Comparison of ENCODE assay signal across 26 cellular contexts in genomic region chr2:211800001-211800400, GRCh38.
"Had no signal": no experiment of that assay in that cellular context is flagged by ENCODE, and none has a peak within 500 bp of the region (broad histone marks: within the 10 kb centered on the region; RNA-seq: fewer than 3 reads in every experiment).

No MANE protein-coding gene starts in this region.

- H3K9me3 Mint-ChIP-seq: memory B cell; nephron progenitor cell; stimulated activated naive CD8-positive, alpha-beta T cell treated with anti-CD3 and anti-CD28 coated beads, Interleukin-15, amount 100 ng/mL, for 72 hours; type B pancreatic cell had no signal

- H3K4me3 ChIP-seq: gastrocnemius medialis, heart left ventricle, lower lobe of right lung, mucosa of descending colon, ovary, right atrium auricular region, smooth muscle cell, testis, tibial artery had no signal

- H3K4me3 Mint-ChIP-seq: immature natural killer cell; memory B cell; naive B cell; nephron progenitor cell; stimulated activated naive CD8-positive, alpha-beta T cell treated with anti-CD3 and anti-CD28 coated beads, Interleukin-15, amount 100 ng/mL, for 72 hours; type B pancreatic cell had no signal

- H3K4me1 Mint-ChIP-seq: immature natural killer cell; memory B cell; naive B cell; nephron progenitor cell; stimulated activated naive CD8-positive, alpha-beta T cell treated with anti-CD3 and anti-CD28 coated beads, Interleukin-15, amount 100 ng/mL, for 72 hours had no signal

- ATAC-seq: gastrocnemius medialis; heart left ventricle; left ventricle myocardium superior; lower lobe of right lung; mucosa of descending colon; sciatic nerve; stimulated activated naive CD8-positive, alpha-beta T cell treated with anti-CD3 and anti-CD28 coated beads, Interleukin-15, amount 100 ng/mL, for 72 hours had no signal

- H3K9me3 ChIP-seq: gastrocnemius medialis, heart left ventricle, lower lobe of right lung, mucosa of descending colon, ovary, right atrium auricular region, testis, tibial artery had no signal

- H3K27me3 ChIP-seq: gastrocnemius medialis, heart left ventricle, ovary, right atrium auricular region, testis, tibial artery had no signal

- H3K36me3 ChIP-seq: gastrocnemius medialis, heart left ventricle, lower lobe of right lung, ovary, right atrium auricular region, tibial artery had no signal

- H3K4me2 ChIP-seq: smooth muscle cell had no signal

- DNase-seq: cerebellar nuclear complex; cortex of kidney; effector CD4-positive, alpha-beta T cell; gastrocnemius medialis; heart left ventricle; immature natural killer cell; left ventricle myocardium superior; lower lobe of right lung; mucosa of descending colon; naive B cell; nephron progenitor cell; occipital lobe; ovary; stimulated activated CD4-positive, alpha-beta T cell treated with anti-CD3 and anti-CD28 coated beads, Interleukin-12 subunit alpha, Interleukin-12 subunit beta, amount 100 ng/mL, for 4 hours; stimulated activated CD4-positive, alpha-beta T cell treated with anti-CD3 and anti-CD28 coated beads, Interleukin-1b, Interleukin-23, amount 100 ng/mL, for 48 hours; stimulated activated CD4-positive, alpha-beta T cell treated with anti-CD3 and anti-CD28 coated beads, Interleukin-4, amount 100 ng/mL, for 1 hour; stimulated activated CD8-positive, alpha-beta memory T cell treated with anti-CD3 and anti-CD28 coated beads, Interleukin-4, amount 100 ng/mL, for 48 hours; stimulated activated naive CD4-positive, alpha-beta T cell; stimulated activated naive CD8-positive, alpha-beta T cell treated with anti-CD3 and anti-CD28 coated beads, Interleukin-15, amount 100 ng/mL, for 72 hours; testis; tibial artery had no signal

- H3K27ac ChIP-seq: gastrocnemius medialis, heart left ventricle, lower lobe of right lung, ovary, right atrium auricular region, testis, tibial artery had no signal

- H3K36me3 Mint-ChIP-seq: immature natural killer cell, memory B cell, naive B cell, type B pancreatic cell had no signal

- H3K4me1 ChIP-seq: gastrocnemius medialis, heart left ventricle, lower lobe of right lung, right atrium auricular region, testis, tibial artery had no signal

- H3K27me3 Mint-ChIP-seq: memory B cell; naive B cell; stimulated activated naive CD8-positive, alpha-beta T cell treated with anti-CD3 and anti-CD28 coated beads, Interleukin-15, amount 100 ng/mL, for 72 hours had no signal

- H3K27ac Mint-ChIP-seq: immature natural killer cell; memory B cell; nephron progenitor cell; stimulated activated naive CD8-positive, alpha-beta T cell treated with anti-CD3 and anti-CD28 coated beads, Interleukin-15, amount 100 ng/mL, for 72 hours; type B pancreatic cell had no signal
